ENCODE assay signal across 13 cellular contexts in genomic region chr5:30099634-30100033, GRCh38.
DNase-seq lines count a peak whose midpoint lies in the region; TF ChIP-seq lines count a peak whose summit lies in the region.
"Had no signal": no experiment of that assay in that cellular context is flagged by ENCODE, and none has a peak within 500 bp of the region (broad histone marks: within the 10 kb centered on the region; RNA-seq: fewer than 3 reads in every experiment).

No MANE protein-coding gene starts in this region.

- no peak overlapping the region for H3K4me3 ChIP-seq in brain microvascular endothelial cell (ENCODE audit: low read depth, low read length)
- H3K4me3 ChIP-seq: colonic mucosa, GM23248, skin epidermis, suprapubic skin had no signal

- peaks cover 39% of the 10 kb centered on the region for H3K9me3 Mint-ChIP-seq in T-helper 2 cell treated with Interferon-gamma antibody and Interleukin-4, amounts not matched to agents 5 μg/mL and 100 μg/mL, for 36 hours

- no peaks in the 10 kb centered on the region for H3K4me1 Mint-ChIP-seq in T-helper 2 cell treated with Interferon-gamma antibody and Interleukin-4, amounts not matched to agents 5 μg/mL and 100 μg/mL, for 36 hours (ENCODE audit: low read depth)

- no peak overlapping the region for H3K4me3 Mint-ChIP-seq in T-helper 2 cell treated with Interferon-gamma antibody and Interleukin-4, amounts not matched to agents 5 μg/mL and 100 μg/mL, for 36 hours

- TF ChIP-seq CTCF in brain microvascular endothelial cell (IDR thresholded peaks at IDR 0.05; ENCODE audit: low read depth, low read length, missing control alignments) = no peak

- H3K36me3 ChIP-seq in brain microvascular endothelial cell (replicated peaks) = no peaks in the 10 kb centered on the region
- H3K36me3 ChIP-seq: colonic mucosa, suprapubic skin had no signal

- no peaks in the 10 kb centered on the region for H3K27me3 Mint-ChIP-seq in T-helper 2 cell treated with Interferon-gamma antibody and Interleukin-4, amounts not matched to agents 5 μg/mL and 100 μg/mL, for 36 hours (ENCODE audit: low read depth)

- peak overlapping the region; percentile 95 for H3K27ac ChIP-seq in brain microvascular endothelial cell
- H3K27ac ChIP-seq: colonic mucosa, GM23248, skin epidermis, suprapubic skin had no signal

- no peaks in the 10 kb centered on the region for H3K36me3 Mint-ChIP-seq in T-helper 2 cell treated with Interferon-gamma antibody and Interleukin-4, amounts not matched to agents 5 μg/mL and 100 μg/mL, for 36 hours (ENCODE audit: low read depth)
- H3K36me3 Mint-ChIP-seq: activated naive CD4-positive, alpha-beta T cell treated with anti-CD3 and anti-CD28 coated beads, Interleukin-2, amount 50 U/mL, for 72 hours had no signal

- DNase-seq in HS-5 (ENCODE audit: low read depth) (peak; percentile 92), NCI-H345 treated with DMSO at 0.1 percent for 48 hours (lab: John Stamatoyannopoulos, UW; ENCODE audit: unreplicated experiment) (peak; percentile 25), brain microvascular endothelial cell (peak; percentile 81), smooth muscle cell of the brain vasculature (ENCODE audit: low read depth, low spot score) (peak; percentile 89), NCI-H524 treated with DMSO at 0.1 percent for 48 hours (lab: John Stamatoyannopoulos, UW) (no peak)
- DNase-seq in T-helper 2 cell treated with Interferon-gamma antibody and Interleukin-4, amounts not matched to agents 5 μg/mL and 100 μg/mL, for 36 hours (ENCODE audit: low spot score) = no peak
- DNase-seq in effector CD8-positive, alpha-beta T cell (lab: John Stamatoyannopoulos, UW) = no peak
- DNase-seq: colonic mucosa, GM23248, NCI-H2227 treated with DMSO at 0.1 percent for 48 hours had no signal

- in situ Hi-C loops in brain microvascular endothelial cell (cut with HindIII; ENCODE audit: low pct_ligation_motif_present, low sequenced_read_pairs) = no loop called here

- no peaks in the 10 kb centered on the region for H3K27me3 ChIP-seq in brain microvascular endothelial cell (replicated peaks)
- H3K27me3 ChIP-seq: colonic mucosa, suprapubic skin had no signal

- no peak overlapping the region for H3K27ac Mint-ChIP-seq in T-helper 2 cell treated with Interferon-gamma antibody and Interleukin-4, amounts not matched to agents 5 μg/mL and 100 μg/mL, for 36 hours
- H3K27ac Mint-ChIP-seq: activated naive CD4-positive, alpha-beta T cell treated with anti-CD3 and anti-CD28 coated beads, Interleukin-2, amount 50 U/mL, for 72 hours had no signal

Comparison
In these comparisons a context has a peak if more than half of its experiments do, and no peak if none do; other contexts are left out.
1. DNase-seq: peak in HS-5 (single experiment), NCI-H345 treated with DMSO at 0.1 percent for 48 hours (single experiment), brain microvascular endothelial cell (single experiment) and smooth muscle cell of the brain vasculature (single experiment); none in T-helper 2 cell treated with Interferon-gamma antibody and Interleukin-4, amounts not matched to agents 5 μg/mL and 100 μg/mL, for 36 hours (single experiment), effector CD8-positive, alpha-beta T cell (single experiment) and NCI-H524 treated with DMSO at 0.1 percent for 48 hours (single experiment).